25 cellular contexts compared by ENCODE assay signal in genomic region chr3:52415769-52416168, GRCh38. TPM values are rescaled to one million over a fixed set of nuclear protein-coding genes. Genes with fewer than 3 reads are reported as not detected.
"Had no signal": no experiment of that assay in that cellular context is flagged by ENCODE, and none has a peak within 500 bp of the region (broad histone marks: within the 10 kb centered on the region; RNA-seq: fewer than 3 reads in every experiment).

No MANE protein-coding gene starts in this region.

- H3K27me3 Mint-ChIP-seq: activated CD4-positive, alpha-beta memory T cell treated with anti-CD3 and anti-CD28 coated beads for 36 hours; activated CD4-positive, alpha-beta T cell treated with anti-CD3 and anti-CD28 coated beads, Interleukin-2, amount 10 ng/mL, durations not matched to agents 7 days and 5 days; activated naive CD8-positive, alpha-beta T cell treated with anti-CD3 and anti-CD28 coated beads, Interleukin-2, amount 50 U/mL, for 24 hours had no signal

- H3K27me3 ChIP-seq: ascending aorta, body of pancreas had no signal

- H3K27ac Mint-ChIP-seq: activated CD4-positive, alpha-beta memory T cell treated with anti-CD3 and anti-CD28 coated beads for 36 hours; activated naive CD4-positive, alpha-beta T cell treated with anti-CD3 and anti-CD28 coated beads, Interleukin-2, amount 50 U/mL, for 72 hours; activated naive CD8-positive, alpha-beta T cell treated with anti-CD3 and anti-CD28 coated beads, Interleukin-2, amount 50 U/mL, for 24 hours; T-helper 1 cell treated with Interleukin-12 subunit alpha and Interleukin-12 subunit beta and Interleukin-4 antibody, amounts not matched to agents 30 μg/mL and 1 μg/mL, for 36 hours; WTC11 had no signal

- ATAC-seq: activated naive CD4-positive, alpha-beta T cell treated with anti-CD3 and anti-CD28 coated beads, Interleukin-2, amount 50 U/mL, for 72 hours; activated naive CD8-positive, alpha-beta T cell treated with anti-CD3 and anti-CD28 coated beads, Interleukin-2, amount 50 U/mL, for 24 hours; body of pancreas; WTC11 had no signal

- H3K4me3 ChIP-seq: ascending aorta, body of pancreas, PC-9 had no signal

- H3K9me3 Mint-ChIP-seq: activated CD4-positive, alpha-beta memory T cell treated with anti-CD3 and anti-CD28 coated beads for 36 hours; activated CD4-positive, alpha-beta T cell treated with anti-CD3 and anti-CD28 coated beads, Interleukin-2, amount 10 ng/mL, durations not matched to agents 7 days and 5 days; activated naive CD4-positive, alpha-beta T cell treated with anti-CD3 and anti-CD28 coated beads, Interleukin-2, amount 50 U/mL, for 72 hours; activated naive CD8-positive, alpha-beta T cell treated with anti-CD3 and anti-CD28 coated beads, Interleukin-2, amount 50 U/mL, for 24 hours; T-helper 1 cell treated with Interleukin-12 subunit alpha and Interleukin-12 subunit beta and Interleukin-4 antibody, amounts not matched to agents 30 μg/mL and 1 μg/mL, for 36 hours; WTC11 had no signal

- H3K27ac ChIP-seq: ascending aorta, body of pancreas, PC-9 had no signal

- H3K36me3 ChIP-seq: ascending aorta had no signal

- H3K4me3 Mint-ChIP-seq: activated CD4-positive, alpha-beta memory T cell treated with anti-CD3 and anti-CD28 coated beads for 36 hours; activated CD4-positive, alpha-beta T cell treated with anti-CD3 and anti-CD28 coated beads, Interleukin-2, amount 10 ng/mL, durations not matched to agents 7 days and 5 days; activated naive CD8-positive, alpha-beta T cell treated with anti-CD3 and anti-CD28 coated beads, Interleukin-2, amount 50 U/mL, for 24 hours; T-helper 1 cell treated with Interleukin-12 subunit alpha and Interleukin-12 subunit beta and Interleukin-4 antibody, amounts not matched to agents 30 μg/mL and 1 μg/mL, for 36 hours; WTC11 had no signal

- DNase-seq: activated CD4-positive, alpha-beta memory T cell treated with anti-CD3 and anti-CD28 coated beads for 36 hours; activated CD4-positive, alpha-beta T cell treated with anti-CD3 and anti-CD28 coated beads, Interleukin-2, amount 10 ng/mL, durations not matched to agents 7 days and 5 days; activated CD4-positive, CD25-positive, alpha-beta regulatory T cell treated with anti-CD3 and anti-CD28 coated beads, Interleukin-2, amount 50 U/mL, for 72 hours; activated CD8-positive, alpha-beta memory T cell treated with anti-CD3 and anti-CD28 coated beads for 24 hours; activated naive CD4-positive, alpha-beta T cell treated with Interleukin-2 at 50 U/mL for 16 hours; activated naive CD8-positive, alpha-beta T cell treated with anti-CD3 and anti-CD28 coated beads, Interleukin-2, amount 50 U/mL, for 24 hours; activated T-cell treated with anti-CD3 and anti-CD28 coated beads, Interleukin-2, amount 50 U/mL, for 48 hours; amniotic stem cell; central memory CD4-positive, alpha-beta T cell; Karpas-422; NCI-H1092 treated with DMSO at 0.1 percent for 48 hours; NCI-H1417 treated with DMSO at 0.1 percent for 48 hours; NCI-H1694 treated with DMSO at 0.1 percent for 48 hours; NCI-H2029 treated with DMSO at 0.1 percent for 48 hours; NCI-H345; NCI-H510A; NCI-H69; NK-92 treated with Interleukin-12 subunit alpha and Interleukin-12 subunit beta, amount 100 ng/mL, for 24 hours; PC-9; SHP77 treated with DMSO at 0.1 percent for 48 hours had no signal

- H3K9me3 ChIP-seq: ascending aorta, body of pancreas had no signal

RNA-seq across cellular contexts. Expression of gene PHF7, which starts 5.3 kb away (rescaled TPM):
- total RNA-seq: ascending aorta had no signal
